8 cellular contexts compared by ENCODE assay signal in the genomic region with DNA sequence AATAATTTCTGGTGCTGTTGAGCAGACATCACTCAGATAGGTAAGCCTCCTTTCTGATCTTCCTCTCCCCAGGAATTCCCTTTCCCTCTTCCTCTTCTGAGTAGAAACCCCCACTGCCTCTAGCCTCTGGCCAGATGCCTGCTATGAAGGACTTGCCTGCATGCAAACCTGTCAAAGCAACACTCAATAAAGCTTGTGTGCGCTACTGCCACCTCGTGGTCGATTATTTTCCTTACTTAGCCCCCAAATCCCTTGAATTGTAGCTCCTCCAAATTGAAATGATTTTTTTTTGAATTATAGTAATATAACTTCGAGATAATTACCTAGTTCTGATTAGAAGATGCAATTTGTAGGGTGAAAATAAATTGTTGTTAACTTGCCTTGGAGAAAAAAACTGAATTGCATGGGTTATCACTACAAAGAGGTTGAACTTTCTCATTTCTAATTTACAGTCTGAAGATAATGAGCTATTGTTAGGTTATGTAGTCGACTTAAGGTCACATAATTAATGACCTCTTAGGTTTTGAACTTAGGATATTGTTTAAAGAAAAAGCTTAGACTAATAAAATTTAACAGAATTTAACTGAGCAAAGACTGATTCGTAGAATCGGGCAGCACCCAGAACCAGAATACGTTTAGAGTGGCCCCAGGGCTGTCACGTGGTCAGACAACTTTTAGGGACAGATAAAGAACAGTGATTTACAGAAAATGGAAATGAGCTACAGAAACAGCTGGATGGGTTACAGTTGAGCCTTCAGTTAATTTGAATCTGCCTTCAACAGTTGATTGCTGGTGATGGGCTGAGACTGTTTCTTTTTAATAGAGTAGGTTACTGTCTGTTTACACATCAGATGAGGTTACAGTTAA.
DNase-seq lines count a peak whose midpoint lies in the region; ATAC-seq, FAIRE-seq and TF ChIP-seq lines count a peak whose summit lies in the region.

No MANE protein-coding gene starts in this region.

- intact Hi-C loops in activated T-helper 1 cell treated with anti-CD3 and anti-CD28 coated beads, Interleukin-12 subunit alpha, Interleukin-12 subunit beta, Interleukin-2, Interleukin-4 antibody, amounts not matched to agents 30 ng/mL and 10 ng/mL and 1 ng/mL, durations not matched to agents 14 hours and 24 hours and 36 hours (cut with micrococcal nuclease) = no loop called here

- no peaks in the 10 kb centered on the region for H3K36me3 Mint-ChIP-seq in osteocyte (ENCODE audit: unreplicated experiment)
- H3K36me3 Mint-ChIP-seq in activated T-helper 1 cell treated with anti-CD3 and anti-CD28 coated beads, Interleukin-12 subunit alpha, Interleukin-12 subunit beta, Interleukin-2, Interleukin-4 antibody, amounts not matched to agents 30 ng/mL and 10 ng/mL and 1 ng/mL, durations not matched to agents 14 hours and 24 hours and 36 hours (ENCODE audit: low read depth) = no peaks in the 10 kb centered on the region

- H3K27ac Mint-ChIP-seq in osteocyte (ENCODE audit: unreplicated experiment) = no peak overlapping the region
- no peak overlapping the region for H3K27ac Mint-ChIP-seq in activated T-helper 1 cell treated with anti-CD3 and anti-CD28 coated beads, Interleukin-12 subunit alpha, Interleukin-12 subunit beta, Interleukin-2, Interleukin-4 antibody, amounts not matched to agents 30 ng/mL and 10 ng/mL and 1 ng/mL, durations not matched to agents 14 hours and 24 hours and 36 hours

- FAIRE-seq in frontal cortex (lab: Jason Lieb, UNC) = peak; percentile 82

- H3K27me3 Mint-ChIP-seq in osteocyte (ENCODE audit: unreplicated experiment) = peaks cover 9% of the 10 kb centered on the region
- no peaks in the 10 kb centered on the region for H3K27me3 Mint-ChIP-seq in activated T-helper 1 cell treated with anti-CD3 and anti-CD28 coated beads, Interleukin-12 subunit alpha, Interleukin-12 subunit beta, Interleukin-2, Interleukin-4 antibody, amounts not matched to agents 30 ng/mL and 10 ng/mL and 1 ng/mL, durations not matched to agents 14 hours and 24 hours and 36 hours (ENCODE audit: insufficient read depth)

- TF ChIP-seq CTCF in osteocyte (IDR thresholded peaks at IDR 0.05) = peak; percentile 87

- H3K4me1 Mint-ChIP-seq in osteocyte (ENCODE audit: unreplicated experiment) = peaks cover 2% of the 10 kb centered on the region
- H3K4me1 Mint-ChIP-seq in activated T-helper 1 cell treated with anti-CD3 and anti-CD28 coated beads, Interleukin-12 subunit alpha, Interleukin-12 subunit beta, Interleukin-2, Interleukin-4 antibody, amounts not matched to agents 30 ng/mL and 10 ng/mL and 1 ng/mL, durations not matched to agents 14 hours and 24 hours and 36 hours (ENCODE audit: low read depth) = no peaks in the 10 kb centered on the region

- H3K4me3 Mint-ChIP-seq in osteocyte (ENCODE audit: unreplicated experiment) = no peak overlapping the region
- H3K4me3 Mint-ChIP-seq in activated T-helper 1 cell treated with anti-CD3 and anti-CD28 coated beads, Interleukin-12 subunit alpha, Interleukin-12 subunit beta, Interleukin-2, Interleukin-4 antibody, amounts not matched to agents 30 ng/mL and 10 ng/mL and 1 ng/mL, durations not matched to agents 14 hours and 24 hours and 36 hours = no peak overlapping the region

- DNase-seq in COR-L47 (lab: John Stamatoyannopoulos, UW) (peak; percentile 30), NCI-H82 treated with DMSO at 0.1 percent for 48 hours (lab: John Stamatoyannopoulos, UW; ENCODE audit: unreplicated experiment) (peak; percentile 46), activated T-cell treated with anti-CD3 and anti-CD28 coated beads for 48 hours (ENCODE audit: low read depth) (peak; percentile 15), frontal cortex (ENCODE audit: low spot score in 2 of 2) (peak; percentile 3 to 10), osteocyte (ENCODE audit: extremely low spot score, unreplicated experiment) (peak; percentile 86)
- no peak for DNase-seq in activated T-helper 1 cell treated with anti-CD3 and anti-CD28 coated beads, Interleukin-12 subunit alpha, Interleukin-12 subunit beta, Interleukin-2, Interleukin-4 antibody, amounts not matched to agents 30 ng/mL and 10 ng/mL and 1 ng/mL, durations not matched to agents 14 hours and 24 hours and 36 hours (ENCODE audit: low spot score)

- H3K9me3 Mint-ChIP-seq in osteocyte (ENCODE audit: unreplicated experiment) = no peaks in the 10 kb centered on the region
- H3K9me3 Mint-ChIP-seq in activated T-helper 1 cell treated with anti-CD3 and anti-CD28 coated beads, Interleukin-12 subunit alpha, Interleukin-12 subunit beta, Interleukin-2, Interleukin-4 antibody, amounts not matched to agents 30 ng/mL and 10 ng/mL and 1 ng/mL, durations not matched to agents 14 hours and 24 hours and 36 hours = no peaks in the 10 kb centered on the region

- peak; percentile 73 for ATAC-seq in GM19324 (IDR thresholded peaks at IDR 0.05; ENCODE audit: low FRiP score, unreplicated experiment)
- peak; percentile 79 for ATAC-seq in HG03460 (IDR thresholded peaks at IDR 0.05; ENCODE audit: unreplicated experiment)
